Comparison of ENCODE assay signal across 14 cellular contexts in the genomic region with DNA sequence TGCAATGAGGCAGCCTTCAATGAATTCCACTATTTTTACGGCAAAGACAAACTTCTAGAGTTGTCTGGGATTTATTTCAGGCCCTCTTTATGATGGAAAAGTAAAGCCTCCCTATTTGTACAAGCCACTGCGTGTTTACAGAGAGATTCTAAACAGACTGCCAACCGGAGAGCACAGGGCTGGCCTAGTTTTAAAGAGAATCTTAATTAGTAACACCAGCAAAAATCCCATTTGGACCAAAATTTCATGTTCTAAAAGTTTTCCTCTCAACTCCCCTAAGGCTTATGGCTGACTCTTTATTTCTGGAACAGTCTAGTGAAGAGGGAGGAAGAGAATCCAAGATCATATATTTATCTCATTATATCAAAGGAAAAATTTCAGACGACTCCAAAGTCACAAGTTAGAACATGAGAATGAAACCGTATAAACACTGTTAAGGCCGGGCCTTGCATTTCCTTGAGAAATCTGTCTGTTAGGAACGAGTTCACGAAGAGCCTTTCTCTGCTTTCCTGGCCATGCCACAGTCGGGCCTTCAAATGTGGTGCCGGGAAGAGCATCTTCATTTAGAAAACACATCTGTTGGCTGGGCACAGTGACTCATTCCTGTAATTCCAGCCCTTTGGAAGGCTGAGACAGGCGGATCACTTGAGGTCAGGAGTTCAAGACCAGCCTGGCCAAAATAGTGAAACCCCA.
"Had no signal": no experiment of that assay in that cellular context is flagged by ENCODE, and none has a peak within 500 bp of the region (broad histone marks: within the 10 kb centered on the region; RNA-seq: fewer than 3 reads in every experiment).

No MANE protein-coding gene starts in this region.

- H3K4me1 Mint-ChIP-seq: central memory CD8-positive, alpha-beta T cell; memory B cell; stimulated activated naive B cell treated with anti-CD40 and anti-IgM and Interleukin-4, amounts not matched to agents 10 μg/mL and 1 μg/mL and 100 μg/mL, for 72 hours had no signal

- H3K27ac ChIP-seq: pancreas, SJSA1 had no signal

- H3K4me3 Mint-ChIP-seq: activated CD8-positive, alpha-beta T cell treated with anti-CD3 and anti-CD28 coated beads for 36 hours; central memory CD8-positive, alpha-beta T cell; memory B cell; nephron; stimulated activated naive B cell treated with anti-CD40 and anti-IgM and Interleukin-4, amounts not matched to agents 10 μg/mL and 1 μg/mL and 100 μg/mL, for 72 hours had no signal

- DNase-seq: activated CD8-positive, alpha-beta memory T cell treated with anti-CD3 and anti-CD28 coated beads, Interleukin-2, amount 50 U/mL, for 4 hours; activated CD8-positive, alpha-beta T cell treated with anti-CD3 and anti-CD28 coated beads for 36 hours; activated naive CD4-positive, alpha-beta T cell treated with Interleukin-2 at 50 U/mL for 16 hours; cortex of kidney; effector memory CD4-positive, alpha-beta T cell; left colon; pancreas; stimulated activated CD4-positive, alpha-beta T cell treated with anti-CD3 and anti-CD28 coated beads, Interleukin-2, amount 100 ng/mL, for 24 hours; stimulated activated naive B cell treated with anti-CD40 and anti-IgM and Interleukin-4, amounts not matched to agents 10 μg/mL and 1 μg/mL and 100 μg/mL, for 72 hours; trophoblast cell had no signal

- ATAC-seq: activated CD8-positive, alpha-beta T cell treated with anti-CD3 and anti-CD28 coated beads for 36 hours; left colon; stimulated activated naive B cell treated with anti-CD40 and anti-IgM and Interleukin-4, amounts not matched to agents 10 μg/mL and 1 μg/mL and 100 μg/mL, for 72 hours had no signal

- H3K27me3 Mint-ChIP-seq: activated CD8-positive, alpha-beta T cell treated with anti-CD3 and anti-CD28 coated beads for 36 hours; central memory CD8-positive, alpha-beta T cell; memory B cell; stimulated activated naive B cell treated with anti-CD40 and anti-IgM and Interleukin-4, amounts not matched to agents 10 μg/mL and 1 μg/mL and 100 μg/mL, for 72 hours had no signal

- H3K4me1 ChIP-seq: pancreas, SJSA1 had no signal

- H3K27ac Mint-ChIP-seq: activated CD8-positive, alpha-beta T cell treated with anti-CD3 and anti-CD28 coated beads for 36 hours; memory B cell; stimulated activated naive B cell treated with anti-CD40 and anti-IgM and Interleukin-4, amounts not matched to agents 10 μg/mL and 1 μg/mL and 100 μg/mL, for 72 hours had no signal

- H3K36me3 Mint-ChIP-seq: memory B cell; stimulated activated naive B cell treated with anti-CD40 and anti-IgM and Interleukin-4, amounts not matched to agents 10 μg/mL and 1 μg/mL and 100 μg/mL, for 72 hours had no signal

- H3K4me3 ChIP-seq: pancreas, SJSA1 had no signal

- H3K36me3 ChIP-seq: pancreas, SJSA1 had no signal

- H3K27me3 ChIP-seq: pancreas, SJSA1 had no signal
